ENCODE assay signal across 1 cellular context in genomic region chr10:86440874-86441838, GRCh38.
TF ChIP-seq lines count a peak whose summit lies in the region.

No MANE protein-coding gene starts in this region.

TF ChIP-seq in HepG2, 621 proteins besides CTCF, POLR2A, EP300 and RAD21 (continued from another document and continues in another):
- TF ChIP-seq, protein P1, sequence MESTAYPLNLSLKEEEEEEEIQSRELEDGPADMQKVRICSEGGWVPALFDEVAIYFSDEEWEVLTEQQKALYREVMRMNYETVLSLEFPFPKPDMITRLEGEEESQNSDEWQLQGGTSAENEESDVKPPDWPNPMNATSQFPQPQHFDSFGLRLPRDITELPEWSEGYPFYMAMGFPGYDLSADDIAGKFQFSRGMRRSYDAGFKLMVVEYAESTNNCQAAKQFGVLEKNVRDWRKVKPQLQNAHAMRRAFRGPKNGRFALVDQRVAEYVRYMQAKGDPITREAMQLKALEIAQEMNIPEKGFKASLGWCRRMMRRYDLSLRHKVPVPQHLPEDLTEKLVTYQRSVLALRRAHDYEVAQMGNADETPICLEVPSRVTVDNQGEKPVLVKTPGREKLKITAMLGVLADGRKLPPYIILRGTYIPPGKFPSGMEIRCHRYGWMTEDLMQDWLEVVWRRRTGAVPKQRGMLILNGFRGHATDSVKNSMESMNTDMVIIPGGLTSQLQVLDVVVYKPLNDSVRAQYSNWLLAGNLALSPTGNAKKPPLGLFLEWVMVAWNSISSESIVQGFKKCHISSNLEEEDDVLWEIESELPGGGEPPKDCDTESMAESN (CRISPR knock-in tag; conservative IDR thresholded peaks at IDR 0.05): 0 out of 2 replicates have a peak, but pooled peaks have one; percentile 14
- TF ChIP-seq HNF4A (CRISPR knock-in tag; IDR thresholded peaks at IDR 0.05): peak; percentile 93
- no peak for TF ChIP-seq ZNF577 (CRISPR knock-in tag; IDR thresholded peaks at IDR 0.05; ENCODE audit: borderline replicate concordance, low read depth)
- no peak for TF ChIP-seq ATAD3A (CRISPR knock-in tag; IDR thresholded peaks at IDR 0.05)
- TF ChIP-seq GFI1 (CRISPR knock-in tag; IDR thresholded peaks at IDR 0.05; ENCODE audit: borderline replicate concordance): peak; percentile 91
- no peak; the same call in 1 of the 2 replicates for TF ChIP-seq JUN (CRISPR knock-in tag; IDR thresholded peaks at IDR 0.05)
- TF ChIP-seq, protein P2, sequence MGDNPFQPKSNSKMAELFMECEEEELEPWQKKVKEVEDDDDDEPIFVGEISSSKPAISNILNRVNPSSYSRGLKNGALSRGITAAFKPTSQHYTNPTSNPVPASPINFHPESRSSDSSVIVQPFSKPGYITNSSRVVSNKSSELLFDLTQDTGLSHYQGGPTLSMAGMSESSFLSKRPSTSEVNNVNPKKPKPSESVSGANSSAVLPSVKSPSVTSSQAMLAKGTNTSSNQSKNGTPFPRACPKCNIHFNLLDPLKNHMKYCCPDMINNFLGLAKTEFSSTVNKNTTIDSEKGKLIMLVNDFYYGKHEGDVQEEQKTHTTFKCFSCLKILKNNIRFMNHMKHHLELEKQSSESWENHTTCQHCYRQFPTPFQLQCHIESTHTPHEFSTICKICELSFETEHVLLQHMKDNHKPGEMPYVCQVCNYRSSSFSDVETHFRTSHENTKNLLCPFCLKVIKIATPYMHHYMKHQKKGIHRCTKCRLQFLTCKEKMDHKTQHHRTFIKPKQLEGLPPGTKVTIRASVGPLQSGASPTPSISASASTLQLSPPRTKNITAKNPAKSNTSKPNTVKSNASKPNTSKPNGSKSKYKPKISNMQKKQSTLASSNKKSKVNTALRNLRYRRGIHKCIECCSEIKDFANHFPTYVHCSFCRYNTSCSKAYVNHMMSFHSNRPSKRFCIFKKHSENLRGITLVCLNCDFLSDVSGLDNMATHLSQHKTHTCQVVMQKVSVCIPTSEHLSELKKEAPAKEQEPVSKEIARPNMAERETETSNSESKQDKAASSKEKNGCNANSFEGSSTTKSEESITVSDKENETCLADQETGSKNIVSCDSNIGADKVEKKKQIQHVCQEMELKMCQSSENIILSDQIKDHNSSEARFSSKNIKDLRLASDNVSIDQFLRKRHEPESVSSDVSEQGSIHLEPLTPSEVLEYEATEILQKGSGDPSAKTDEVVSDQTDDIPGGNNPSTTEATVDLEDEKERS (CRISPR knock-in tag; IDR thresholded peaks at IDR 0.05): 0 out of 2 replicates have a peak, but pooled peaks have one; percentile 53
- no peak for TF ChIP-seq SNAPC2 (CRISPR knock-in tag; IDR thresholded peaks at IDR 0.05)
- TF ChIP-seq ZNF33B (CRISPR knock-in tag; IDR thresholded peaks at IDR 0.05): no peak
- TF ChIP-seq TCF7L2 (IDR thresholded peaks at IDR 0.05; ENCODE audit: low read depth, low read length): peak; percentile 76; the same call in 1 of the 2 replicates
- TF ChIP-seq ZNF362 (CRISPR knock-in tag; IDR thresholded peaks at IDR 0.05; ENCODE audit: borderline replicate concordance): peak; percentile 94
- TF ChIP-seq IKZF5 (CRISPR knock-in tag; IDR thresholded peaks at IDR 0.05): peak; percentile 77
- TF ChIP-seq FOXJ3 (CRISPR knock-in tag; IDR thresholded peaks at IDR 0.05; ENCODE audit: borderline replicate concordance): peak; percentile 42; the same call in 1 of the 2 replicates
- no peak for TF ChIP-seq PRPF4 (IDR thresholded peaks at IDR 0.05; ENCODE audit: low read depth, low read length, poor library complexity, severe bottlenecking)
- TF ChIP-seq THAP7 (CRISPR knock-in tag; IDR thresholded peaks at IDR 0.05): no peak
- 0 out of 2 replicates have a peak, but pooled peaks have one; percentile 44 for TF ChIP-seq ZNF775 (CRISPR knock-in tag; IDR thresholded peaks at IDR 0.05; ENCODE audit: borderline replicate concordance)
- no peak for TF ChIP-seq ZNF333 (CRISPR knock-in tag; IDR thresholded peaks at IDR 0.05; ENCODE audit: borderline replicate concordance)
- TF ChIP-seq, protein P3, sequence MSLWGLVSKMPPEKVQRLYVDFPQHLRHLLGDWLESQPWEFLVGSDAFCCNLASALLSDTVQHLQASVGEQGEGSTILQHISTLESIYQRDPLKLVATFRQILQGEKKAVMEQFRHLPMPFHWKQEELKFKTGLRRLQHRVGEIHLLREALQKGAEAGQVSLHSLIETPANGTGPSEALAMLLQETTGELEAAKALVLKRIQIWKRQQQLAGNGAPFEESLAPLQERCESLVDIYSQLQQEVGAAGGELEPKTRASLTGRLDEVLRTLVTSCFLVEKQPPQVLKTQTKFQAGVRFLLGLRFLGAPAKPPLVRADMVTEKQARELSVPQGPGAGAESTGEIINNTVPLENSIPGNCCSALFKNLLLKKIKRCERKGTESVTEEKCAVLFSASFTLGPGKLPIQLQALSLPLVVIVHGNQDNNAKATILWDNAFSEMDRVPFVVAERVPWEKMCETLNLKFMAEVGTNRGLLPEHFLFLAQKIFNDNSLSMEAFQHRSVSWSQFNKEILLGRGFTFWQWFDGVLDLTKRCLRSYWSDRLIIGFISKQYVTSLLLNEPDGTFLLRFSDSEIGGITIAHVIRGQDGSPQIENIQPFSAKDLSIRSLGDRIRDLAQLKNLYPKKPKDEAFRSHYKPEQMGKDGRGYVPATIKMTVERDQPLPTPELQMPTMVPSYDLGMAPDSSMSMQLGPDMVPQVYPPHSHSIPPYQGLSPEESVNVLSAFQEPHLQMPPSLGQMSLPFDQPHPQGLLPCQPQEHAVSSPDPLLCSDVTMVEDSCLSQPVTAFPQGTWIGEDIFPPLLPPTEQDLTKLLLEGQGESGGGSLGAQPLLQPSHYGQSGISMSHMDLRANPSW (CRISPR knock-in tag; IDR thresholded peaks at IDR 0.05; ENCODE audit: borderline replicate concordance): peak; percentile 83
- TF ChIP-seq NCOA5 (CRISPR knock-in tag; IDR thresholded peaks at IDR 0.05): no peak
- peak; percentile 67; the same call in 1 of the 2 replicates for TF ChIP-seq ZNF331 (CRISPR knock-in tag; IDR thresholded peaks at IDR 0.05)
- peak; percentile 76; the same call in 1 of the 2 replicates for TF ChIP-seq ZNF746 (CRISPR knock-in tag; IDR thresholded peaks at IDR 0.05)
- TF ChIP-seq, protein P4, sequence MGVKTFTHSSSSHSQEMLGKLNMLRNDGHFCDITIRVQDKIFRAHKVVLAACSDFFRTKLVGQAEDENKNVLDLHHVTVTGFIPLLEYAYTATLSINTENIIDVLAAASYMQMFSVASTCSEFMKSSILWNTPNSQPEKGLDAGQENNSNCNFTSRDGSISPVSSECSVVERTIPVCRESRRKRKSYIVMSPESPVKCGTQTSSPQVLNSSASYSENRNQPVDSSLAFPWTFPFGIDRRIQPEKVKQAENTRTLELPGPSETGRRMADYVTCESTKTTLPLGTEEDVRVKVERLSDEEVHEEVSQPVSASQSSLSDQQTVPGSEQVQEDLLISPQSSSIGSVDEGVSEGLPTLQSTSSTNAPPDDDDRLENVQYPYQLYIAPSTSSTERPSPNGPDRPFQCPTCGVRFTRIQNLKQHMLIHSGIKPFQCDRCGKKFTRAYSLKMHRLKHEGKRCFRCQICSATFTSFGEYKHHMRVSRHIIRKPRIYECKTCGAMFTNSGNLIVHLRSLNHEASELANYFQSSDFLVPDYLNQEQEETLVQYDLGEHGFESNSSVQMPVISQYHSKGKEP (CRISPR knock-in tag; IDR thresholded peaks at IDR 0.05): no peak
- TF ChIP-seq, protein P5, sequence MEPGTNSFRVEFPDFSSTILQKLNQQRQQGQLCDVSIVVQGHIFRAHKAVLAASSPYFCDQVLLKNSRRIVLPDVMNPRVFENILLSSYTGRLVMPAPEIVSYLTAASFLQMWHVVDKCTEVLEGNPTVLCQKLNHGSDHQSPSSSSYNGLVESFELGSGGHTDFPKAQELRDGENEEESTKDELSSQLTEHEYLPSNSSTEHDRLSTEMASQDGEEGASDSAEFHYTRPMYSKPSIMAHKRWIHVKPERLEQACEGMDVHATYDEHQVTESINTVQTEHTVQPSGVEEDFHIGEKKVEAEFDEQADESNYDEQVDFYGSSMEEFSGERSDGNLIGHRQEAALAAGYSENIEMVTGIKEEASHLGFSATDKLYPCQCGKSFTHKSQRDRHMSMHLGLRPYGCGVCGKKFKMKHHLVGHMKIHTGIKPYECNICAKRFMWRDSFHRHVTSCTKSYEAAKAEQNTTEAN (CRISPR knock-in tag; conservative IDR thresholded peaks at IDR 0.05): 0 out of 2 replicates have a peak, but pooled peaks have one; percentile 28
- TF ChIP-seq DPF2 (CRISPR knock-in tag; IDR thresholded peaks at IDR 0.05; ENCODE audit: borderline replicate concordance, low read depth): peak; percentile 72; the same call in 1 of the 2 replicates
- TF ChIP-seq MBD4 (IDR thresholded peaks at IDR 0.05; ENCODE audit: borderline replicate concordance, low read length): peak; percentile 70; the same call in 1 of the 2 replicates
- TF ChIP-seq ZNF281 (CRISPR knock-in tag; IDR thresholded peaks at IDR 0.05; ENCODE audit: borderline replicate concordance): peak; percentile 97
- TF ChIP-seq HOMEZ (CRISPR knock-in tag; IDR thresholded peaks at IDR 0.05; ENCODE audit: low read depth): peak; percentile 70
- TF ChIP-seq AGO1 (IDR thresholded peaks at IDR 0.05; ENCODE audit: low read depth, low read length, poor library complexity, severe bottlenecking): no peak
- TF ChIP-seq, protein P6, sequence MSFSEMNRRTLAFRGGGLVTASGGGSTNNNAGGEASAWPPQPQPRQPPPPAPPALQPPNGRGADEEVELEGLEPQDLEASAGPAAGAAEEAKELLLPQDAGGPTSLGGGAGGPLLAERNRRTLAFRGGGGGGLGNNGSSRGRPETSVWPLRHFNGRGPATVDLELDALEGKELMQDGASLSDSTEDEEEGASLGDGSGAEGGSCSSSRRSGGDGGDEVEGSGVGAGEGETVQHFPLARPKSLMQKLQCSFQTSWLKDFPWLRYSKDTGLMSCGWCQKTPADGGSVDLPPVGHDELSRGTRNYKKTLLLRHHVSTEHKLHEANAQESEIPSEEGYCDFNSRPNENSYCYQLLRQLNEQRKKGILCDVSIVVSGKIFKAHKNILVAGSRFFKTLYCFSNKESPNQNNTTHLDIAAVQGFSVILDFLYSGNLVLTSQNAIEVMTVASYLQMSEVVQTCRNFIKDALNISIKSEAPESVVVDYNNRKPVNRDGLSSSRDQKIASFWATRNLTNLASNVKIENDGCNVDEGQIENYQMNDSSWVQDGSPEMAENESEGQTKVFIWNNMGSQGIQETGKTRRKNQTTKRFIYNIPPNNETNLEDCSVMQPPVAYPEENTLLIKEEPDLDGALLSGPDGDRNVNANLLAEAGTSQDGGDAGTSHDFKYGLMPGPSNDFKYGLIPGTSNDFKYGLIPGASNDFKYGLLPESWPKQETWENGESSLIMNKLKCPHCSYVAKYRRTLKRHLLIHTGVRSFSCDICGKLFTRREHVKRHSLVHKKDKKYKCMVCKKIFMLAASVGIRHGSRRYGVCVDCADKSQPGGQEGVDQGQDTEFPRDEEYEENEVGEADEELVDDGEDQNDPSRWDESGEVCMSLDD (CRISPR knock-in tag; IDR thresholded peaks at IDR 0.05; ENCODE audit: borderline replicate concordance): no peak
- peak; percentile 21; the same call in 1 of the 2 replicates for TF ChIP-seq RFX1 (IDR thresholded peaks at IDR 0.05)
- peak; percentile 95 for TF ChIP-seq BCL6 (CRISPR knock-in tag; IDR thresholded peaks at IDR 0.05)
- TF ChIP-seq ZEB1 (IDR thresholded peaks at IDR 0.05; ENCODE audit: insufficient replicate concordance, low read depth): peak; percentile 42
- peak; percentile 74; the same call in 1 of the 2 replicates for TF ChIP-seq ZNF205 (CRISPR knock-in tag; IDR thresholded peaks at IDR 0.05)
- 0 out of 2 replicates have a peak, but pooled peaks have one; percentile 20 for TF ChIP-seq MIER2 (CRISPR knock-in tag; IDR thresholded peaks at IDR 0.05)
- peak; percentile 80; the same call in 1 of the 2 replicates for TF ChIP-seq HMG20A (CRISPR knock-in tag; IDR thresholded peaks at IDR 0.05; ENCODE audit: borderline replicate concordance)
